Comparison of ENCODE assay signal across 21 cellular contexts in genomic region chr3:178223876-178224275, GRCh38.
DNase-seq lines count a peak whose midpoint lies in the region; ATAC-seq and TF ChIP-seq lines count a peak whose summit lies in the region.
"Had no signal": no experiment of that assay in that cellular context is flagged by ENCODE, and none has a peak within 500 bp of the region (broad histone marks: within the 10 kb centered on the region; RNA-seq: fewer than 3 reads in every experiment).

No MANE protein-coding gene starts in this region.

- in situ Hi-C loops in GM23248 (cut with MboI), result no loop called here

- no peaks in the 10 kb centered on the region for H3K79me2 ChIP-seq in GM23248 (ENCODE audit: insufficient read depth)

- H2AFZ ChIP-seq in GM23248, result 0 out of 2 replicates have a peak overlapping the region, but pooled peaks have one; percentile 5

- peaks cover 0 to 5% (median 4%) of the 10 kb centered on the region in 3 donors for H3K9me3 Mint-ChIP-seq in T-cell

- CTCF ChIA-PET in T-cell (lab: Charles Lee), result no interaction called here

- no peak for ATAC-seq in T-cell (replicated peaks in 1 of 4)

- no peak for TF ChIP-seq CTCF in dorsolateral prefrontal cortex (IDR thresholded peaks at IDR 0.05 in 54 of 56, conservative IDR thresholded peaks at IDR 0.05 in 2 of 56; ENCODE audit: low read depth in 1 of 56, partially characterized antibody in 56 of 56)

- H3K27me3 Mint-ChIP-seq in T-cell, result peaks cover 8 to 10% of the 10 kb centered on the region in 2 donors

- H4K20me1 ChIP-seq in GM23248 (ENCODE audit: insufficient read depth), result no peaks in the 10 kb centered on the region

- DNase-seq in GM23248 (no peak), amniotic epithelial cell (ENCODE audit: low read depth) (peak; percentile 92), epithelial cell of prostate (ENCODE audit: low read depth, low spot score) (peak; percentile 14), kidney tubule cell (ENCODE audit: low spot score) (peak; percentile 6), dorsolateral prefrontal cortex (no peak), T-cell (no peak)
- DNase-seq in stimulated activated CD4-positive, alpha-beta T cell treated with anti-CD3 and anti-CD28 coated beads, Interleukin-4, amount 100 ng/mL, for 1 hour, result no peak
- DNase-seq in activated naive CD4-positive, alpha-beta T cell (lab: John Stamatoyannopoulos, UW), result no peak
- DNase-seq: CD4-positive, CD25-positive, alpha-beta regulatory T cell; DMS79; H7; NCI-H1092 treated with DMSO at 0.1 percent for 48 hours; NCI-H146; NCI-H2029; NCI-H2227 treated with DMSO at 0.1 percent for 48 hours; NCI-H524; NCI-H774; NK-92 treated with Interleukin-12 subunit alpha and Interleukin-12 subunit beta, amount 100 ng/mL, for 24 hours; SIG-M5 had no signal

- no peaks in the 10 kb centered on the region for H3K4me1 Mint-ChIP-seq in T-cell
- H3K4me1 Mint-ChIP-seq: CD4-positive, CD25-positive, alpha-beta regulatory T cell had no signal

- no peaks in the 10 kb centered on the region for H3K4me1 ChIP-seq in GM23248 (ENCODE audit: insufficient read depth)

- H3K9me2 ChIP-seq in GM23248 (ENCODE audit: insufficient read depth), result no peaks in the 10 kb centered on the region

- H3K36me3 Mint-ChIP-seq in T-cell, result no peaks in the 10 kb centered on the region
- H3K36me3 Mint-ChIP-seq: CD4-positive, CD25-positive, alpha-beta regulatory T cell had no signal

- no peak overlapping the region for H3K27ac Mint-ChIP-seq in T-cell
- H3K27ac Mint-ChIP-seq: CD4-positive, CD25-positive, alpha-beta regulatory T cell had no signal

- H3K9ac ChIP-seq in GM23248, result no peak overlapping the region
- H3K9ac ChIP-seq: KMS-11 had no signal

- no peak overlapping the region for H3K4me3 Mint-ChIP-seq in T-cell
- H3K4me3 Mint-ChIP-seq: CD4-positive, CD25-positive, alpha-beta regulatory T cell had no signal

- H3K27me3 ChIP-seq in GM23248 (replicated peaks; ENCODE audit: insufficient read depth), result no peaks in the 10 kb centered on the region
- H3K27me3 ChIP-seq in dorsolateral prefrontal cortex, result no peaks in the 10 kb centered on the region

- intact Hi-C loops in dorsolateral prefrontal cortex (cut with DNase I), result no loop called here

- H3K4me2 ChIP-seq in GM23248 (ENCODE audit: unreplicated experiment), result no peak overlapping the region
- H3K4me2 ChIP-seq: KMS-11 had no signal

- no peak overlapping the region for H3K4me3 ChIP-seq in GM23248
- no peak overlapping the region for H3K4me3 ChIP-seq in dorsolateral prefrontal cortex

- H3K9me3 ChIP-seq in GM23248 (ENCODE audit: low read depth), result no peaks in the 10 kb centered on the region

- H3K27ac ChIP-seq in GM23248 (no peak overlapping the region), epithelial cell of prostate (peak overlapping the region; percentile 8), dorsolateral prefrontal cortex (no peak overlapping the region)
- H3K27ac ChIP-seq: KMS-11, RWPE1 had no signal

- no peaks in the 10 kb centered on the region for H3F3A ChIP-seq in GM23248 (ENCODE audit: insufficient read depth)

- POLR2A ChIA-PET in T-cell (lab: Charles Lee), result no interaction called here

- no peaks in the 10 kb centered on the region for H3K36me3 ChIP-seq in GM23248 (ENCODE audit: low read depth)

Comparison
In these comparisons a context has a peak if more than half of its experiments do, and no peak if none do; other contexts are left out.
1. DNase-seq: peak in amniotic epithelial cell (single experiment), epithelial cell of prostate (single experiment) and kidney tubule cell (single experiment); none in GM23248 (single experiment), stimulated activated CD4-positive, alpha-beta T cell treated with anti-CD3 and anti-CD28 coated beads, Interleukin-4, amount 100 ng/mL, for 1 hour (single experiment), dorsolateral prefrontal cortex (0 of 10), activated naive CD4-positive, alpha-beta T cell (0 of 4) and T-cell (0 of 34).